8 cellular contexts compared by ENCODE assay signal in the genomic region with DNA sequence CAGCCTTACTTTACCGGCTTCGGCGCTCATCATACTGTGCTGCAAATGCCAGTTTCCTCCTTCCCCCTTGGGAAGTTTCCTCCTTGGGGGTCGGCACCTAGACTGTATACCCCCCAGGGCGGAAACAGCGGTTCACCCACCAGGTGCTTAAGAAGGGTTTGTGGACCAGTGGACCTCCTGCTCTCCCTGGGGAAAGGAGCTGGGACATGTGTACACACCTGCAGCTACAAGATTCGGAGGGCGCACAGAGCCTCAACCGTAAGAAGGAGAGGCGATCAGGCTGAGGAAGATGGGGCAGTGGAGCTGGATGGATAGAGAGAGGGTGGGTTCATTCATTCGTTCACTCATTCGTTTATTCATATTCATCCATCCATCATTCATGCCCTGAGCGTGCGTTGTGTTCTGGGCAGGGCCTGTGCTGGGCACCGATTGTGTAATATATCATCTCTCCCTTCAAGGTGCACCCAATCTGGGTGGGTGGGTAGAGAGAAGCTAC. TPM values are rescaled to one million over a fixed set of nuclear protein-coding genes. Genes with fewer than 3 reads are reported as not detected.
DNase-seq lines count a peak whose midpoint lies in the region; TF ChIP-seq lines count a peak whose summit lies in the region.

No MANE protein-coding gene starts in this region.

- H3K4me1 ChIP-seq in liver (ENCODE audit: control insufficient read depth in 4 of 4, insufficient read depth in 4 of 4, low read length in 3 of 4) (peaks cover 7 to 58% (median 41%) of the 10 kb centered on the region in 4 donors), thymus (ENCODE audit: control insufficient read depth, insufficient read depth, low read length) (peaks cover 13% of the 10 kb centered on the region)

- H3K27ac Mint-ChIP-seq in activated CD4-positive, alpha-beta T cell treated with anti-CD3 and anti-CD28 coated beads, Interleukin-2, amount 10 ng/mL, durations not matched to agents 24 days and 14 days, result peak overlapping the region; percentile 97

- peaks cover 4% of the 10 kb centered on the region for H3K36me3 Mint-ChIP-seq in activated CD4-positive, alpha-beta T cell treated with anti-CD3 and anti-CD28 coated beads, Interleukin-2, amount 10 ng/mL, durations not matched to agents 24 days and 14 days (ENCODE audit: low read depth)

- H3K9me3 ChIP-seq in liver (ENCODE audit: control insufficient read depth in 4 of 4, low read length in 3 of 4) (no peaks in the 10 kb centered on the region), thymus (ENCODE audit: control insufficient read depth) (no peaks in the 10 kb centered on the region)

- H3K27me3 ChIP-seq in liver (ENCODE audit: control insufficient read depth in 4 of 4, insufficient read depth in 4 of 4, low read length in 3 of 4) (no peaks in the 10 kb centered on the region), thymus (ENCODE audit: control insufficient read depth, insufficient read depth) (no peaks in the 10 kb centered on the region)

- whole genome bisulfite sequencing in adipose tissue, 3 donors, result 59 to 64% (median 60%) methylated on average over 15 of the region's 15 CpGs
- WGBS in liver, result 78% methylated on average over 15 of the region's 15 CpGs
- 66% methylated on average over 15 of the region's 15 CpGs for WGBS in thymus

- intact Hi-C loops in activated CD4-positive, alpha-beta T cell treated with anti-CD3 and anti-CD28 coated beads, Interleukin-2, amount 10 ng/mL, durations not matched to agents 24 days and 14 days (cut with micrococcal nuclease), result loop anchor here (2.0 to 10.0 kb wide), 7 partner anchors 137 to 1016 kb away; partner anchors contain the start of genes EIF5, PPP2R5C and RCOR1

- no peak for TF ChIP-seq RAD21 in liver (IDR thresholded peaks at IDR 0.05)

- H3K27ac ChIP-seq in adipose tissue (ENCODE audit: low read depth, low read length), result peak overlapping the region; percentile 56
- H3K27ac ChIP-seq in liver (ENCODE audit: low read depth in 1 of 2, low read length in 2 of 2), result peak overlapping the region; percentile 76 to 91
- no peak overlapping the region for H3K27ac ChIP-seq in thymus (ENCODE audit: low read depth)

- H3K4me3 Mint-ChIP-seq in activated CD4-positive, alpha-beta T cell treated with anti-CD3 and anti-CD28 coated beads, Interleukin-2, amount 10 ng/mL, durations not matched to agents 24 days and 14 days, result peak overlapping the region; percentile 99

- peak overlapping the region in 1 of 2 donors; percentile 83 for H3K9ac ChIP-seq in liver (ENCODE audit: low read depth in 1 of 2, low read length in 2 of 2)

- no peaks in the 10 kb centered on the region for H3K36me3 ChIP-seq in liver (ENCODE audit: control insufficient read depth in 4 of 4, insufficient read depth in 3 of 4, low read depth in 1 of 4, low read length in 3 of 4)
- H3K36me3 ChIP-seq in thymus (ENCODE audit: control insufficient read depth, insufficient read depth), result no peaks in the 10 kb centered on the region

- no peaks in the 10 kb centered on the region for H3K9me3 Mint-ChIP-seq in activated CD4-positive, alpha-beta T cell treated with anti-CD3 and anti-CD28 coated beads, Interleukin-2, amount 10 ng/mL, durations not matched to agents 24 days and 14 days

- H3K27me3 Mint-ChIP-seq in activated CD4-positive, alpha-beta T cell treated with anti-CD3 and anti-CD28 coated beads, Interleukin-2, amount 10 ng/mL, durations not matched to agents 24 days and 14 days, result peaks cover 2% of the 10 kb centered on the region

- H3K4me3 ChIP-seq in liver (ENCODE audit: low read depth in 1 of 3, low read length in 3 of 3) (peak overlapping the region in 2 of 3 donors; percentile 80 to 87), thymus (ENCODE audit: low read length) (peak overlapping the region; percentile 84)

- DNase-seq in activated CD4-positive, alpha-beta T cell treated with anti-CD3 and anti-CD28 coated beads, Interleukin-2, amount 10 ng/mL, durations not matched to agents 24 days and 14 days, result no peak
- no peak for DNase-seq in activated CD4-positive, alpha-beta T cell treated with anti-CD3 and anti-CD28 coated beads, Interleukin-2, amount 50 U/mL, for 4 hours
- DNase-seq in effector CD4-positive, alpha-beta T cell, result no peak
- DNase-seq in NCI-H2081 (lab: John Stamatoyannopoulos, UW) (no peak), NOMO-1 treated with DMSO at 0.1 percent for 48 hours (lab: John Stamatoyannopoulos, UW; ENCODE audit: unreplicated experiment) (no peak)

- H3K4me1 Mint-ChIP-seq in activated CD4-positive, alpha-beta T cell treated with anti-CD3 and anti-CD28 coated beads, Interleukin-2, amount 10 ng/mL, durations not matched to agents 24 days and 14 days, result peaks cover 51% of the 10 kb centered on the region

- no peak for TF ChIP-seq CTCF in liver (IDR thresholded peaks at IDR 0.05; ENCODE audit: low read depth, low read length, missing input control)

TF ChIP-seq in liver, 16 proteins besides CTCF, POLR2A, EP300 and RAD21 (continues in another document):
- TF ChIP-seq RXRA (IDR thresholded peaks at IDR 0.05), result no peak
- no peak for TF ChIP-seq TAF1 (conservative IDR thresholded peaks at IDR 0.05)
- no peak for TF ChIP-seq ZBTB33 (IDR thresholded peaks at IDR 0.05)
- no peak for TF ChIP-seq GABPA (IDR thresholded peaks at IDR 0.05 in 1 of 2, conservative IDR thresholded peaks at IDR 0.05 in 1 of 2)
- TF ChIP-seq, protein P1, sequence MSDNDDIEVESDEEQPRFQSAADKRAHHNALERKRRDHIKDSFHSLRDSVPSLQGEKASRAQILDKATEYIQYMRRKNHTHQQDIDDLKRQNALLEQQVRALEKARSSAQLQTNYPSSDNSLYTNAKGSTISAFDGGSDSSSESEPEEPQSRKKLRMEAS (IDR thresholded peaks at IDR 0.05), result no peak
- no peak for TF ChIP-seq HNF4G (IDR thresholded peaks at IDR 0.05)
- TF ChIP-seq SP1 (IDR thresholded peaks at IDR 0.05), result no peak
- no peak for TF ChIP-seq NR2F2 (IDR thresholded peaks at IDR 0.05)
- TF ChIP-seq FOXA2 (IDR thresholded peaks at IDR 0.05), result no peak
- TF ChIP-seq HNF4A (conservative IDR thresholded peaks at IDR 0.05), result no peak
- no peak for TF ChIP-seq FOXA1 (IDR thresholded peaks at IDR 0.05)
- TF ChIP-seq REST (IDR thresholded peaks at IDR 0.05), result no peak

RNA-seq across cellular contexts. Expression of gene ZNF839, which starts 0.7 kb away (rescaled TPM):
- total RNA-seq in activated CD4-positive, alpha-beta T cell treated with anti-CD3 and anti-CD28 coated beads, Interleukin-2, amount 10 ng/mL, durations not matched to agents 24 days and 14 days, result 18.3 and 20.9 TPM in 2 replicates
- polyA plus RNA-seq in adipose tissue (10 to 100 TPM in 1 of 3 donors, 1 to 10 TPM in 2; 5.6 to 10.0 (median 6.6) TPM), liver (1 to 10 TPM; 3.1 to 3.3 TPM), thymus (18.8 TPM)
- 1 to 10 TPM; 5.3 to 5.6 TPM for total RNA-seq in liver

RNA-seq across cellular contexts. Expression of gene MOK, which starts 13.9 kb away (rescaled TPM):
- total RNA-seq in activated CD4-positive, alpha-beta T cell treated with anti-CD3 and anti-CD28 coated beads, Interleukin-2, amount 10 ng/mL, durations not matched to agents 24 days and 14 days, result 6.9 and 7.6 TPM in 2 replicates
- polyA plus RNA-seq in adipose tissue (10 to 100 TPM in 2 of 3 donors, 1 to 10 TPM in 1; 8.7 to 19.7 (median 18.7) TPM), liver (1 to 10 TPM; 2.8 to 2.9 TPM), thymus (9.0 TPM)
- 1 to 10 TPM; 2.4 to 6.4 TPM for total RNA-seq in liver

RNA-seq across cellular contexts. Expression of gene CINP, which starts 43.9 kb away (rescaled TPM):
- 43.7 and 46.2 TPM in 2 replicates for total RNA-seq in activated CD4-positive, alpha-beta T cell treated with anti-CD3 and anti-CD28 coated beads, Interleukin-2, amount 10 ng/mL, durations not matched to agents 24 days and 14 days
- 10 to 100 TPM; 36.9 to 46.3 (median 41.6) TPM for polyA plus RNA-seq in adipose tissue
- 10 to 100 TPM; 25.1 to 30.1 TPM for total RNA-seq in liver
- polyA plus RNA-seq in liver, result 10 to 100 TPM; 30.3 to 34.6 TPM
- 33.4 TPM for polyA plus RNA-seq in thymus

RNA-seq across cellular contexts. Expression of gene TECPR2, which starts 43.9 kb away (rescaled TPM):
- total RNA-seq in activated CD4-positive, alpha-beta T cell treated with anti-CD3 and anti-CD28 coated beads, Interleukin-2, amount 10 ng/mL, durations not matched to agents 24 days and 14 days, result 6.4 and 7.4 TPM in 2 replicates
- polyA plus RNA-seq in adipose tissue (1 to 10 TPM; 3.3 to 6.1 (median 5.9) TPM), liver (1 to 10 TPM; 2.0 to 4.1 TPM), thymus (8.3 TPM)
- 10 to 100 TPM in 1 of 2 donors, 1 to 10 TPM in 1; 6.3 to 12.6 TPM for total RNA-seq in liver
